Comparison of ENCODE assay signal across 19 cellular contexts in genomic region chr5:155554500-155554899, GRCh38.
DNase-seq lines count a peak whose midpoint lies in the region; ATAC-seq and TF ChIP-seq lines count a peak whose summit lies in the region.
"Had no signal": no experiment of that assay in that cellular context is flagged by ENCODE, and none has a peak within 500 bp of the region (broad histone marks: within the 10 kb centered on the region; RNA-seq: fewer than 3 reads in every experiment).

No MANE protein-coding gene starts in this region.

- POLR2A ChIA-PET in activated CD4-positive, alpha-beta T cell treated with anti-CD3 and anti-CD28 coated beads for 36 hours (lab: Charles Lee): no interaction called here

- H3K4me2 ChIP-seq in mammary epithelial cell (ENCODE audit: insufficient read depth, low read depth, low read length): no peak overlapping the region
- H3K4me2 ChIP-seq in trophoblast cell (ENCODE audit: low read length): no peak overlapping the region
- H3K4me2 ChIP-seq: BLaER1 had no signal

- H3K27ac ChIP-seq in mammary epithelial cell (ENCODE audit: insufficient read depth, low read depth, low read length) (no peak overlapping the region), breast epithelium (no peak overlapping the region), foreskin keratinocyte (no peak overlapping the region), trophoblast cell (ENCODE audit: low read depth, low read length) (no peak overlapping the region)
- H3K27ac ChIP-seq: 22Rv1, BLaER1 had no signal

- H2BK120ac ChIP-seq in trophoblast cell (ENCODE audit: insufficient read depth, low read length, poor library complexity): no peak overlapping the region

- H2BK5ac ChIP-seq in trophoblast cell (ENCODE audit: low read depth, low read length, poor library complexity): no peak overlapping the region

- H4K91ac ChIP-seq in trophoblast cell (ENCODE audit: low read depth, low read length): no peak overlapping the region

- H2AK5ac ChIP-seq in trophoblast cell (ENCODE audit: low read length): no peak overlapping the region

- no peak overlapping the region for H3K23ac ChIP-seq in trophoblast cell (ENCODE audit: low read length)

- no peak overlapping the region for H3K18ac ChIP-seq in trophoblast cell (ENCODE audit: low read length)

- H3K14ac ChIP-seq in trophoblast cell (ENCODE audit: low read length): no peak overlapping the region

- H3K79me1 ChIP-seq in trophoblast cell (ENCODE audit: low read length): no peaks in the 10 kb centered on the region

- CTCF ChIA-PET in mammary epithelial cell (lab: Charles Lee; ENCODE audit: low non-redundant PET): no interaction called here
- CTCF ChIA-PET in activated CD4-positive, alpha-beta T cell treated with anti-CD3 and anti-CD28 coated beads for 36 hours (lab: Charles Lee): no interaction called here

- no peaks in the 10 kb centered on the region for H3K9me3 ChIP-seq in mammary epithelial cell (replicated peaks; ENCODE audit: insufficient read depth, low read length)
- no peaks in the 10 kb centered on the region for H3K9me3 ChIP-seq in breast epithelium
- H3K9me3 ChIP-seq in trophoblast cell (ENCODE audit: insufficient read depth, low read depth, low read length): no peaks in the 10 kb centered on the region
- H3K9me3 ChIP-seq: BLaER1, Caco-2 had no signal

- TF ChIP-seq CTCF in mammary epithelial cell (conservative IDR thresholded peaks at IDR 0.05 in 1 of 2, IDR thresholded peaks at IDR 0.05 in 1 of 2; ENCODE audit: extremely low read depth in 1 of 2, insufficient read depth in 1 of 2, low read depth in 1 of 2, low read length in 2 of 2) (no peak), breast epithelium (IDR thresholded peaks at IDR 0.05) (no peak), foreskin keratinocyte (conservative IDR thresholded peaks at IDR 0.05) (no peak)

- H3K9me3 Mint-ChIP-seq in activated CD4-positive, alpha-beta T cell treated with anti-CD3 and anti-CD28 coated beads for 36 hours (ENCODE audit: low read depth): no peaks in the 10 kb centered on the region

- no TSS peak for BruUV-seq in mammary epithelial cell (replicated peaks; lab: Mats Ljungman, UMichigan)

- no peak for TF ChIP-seq POLR2A in breast epithelium (IDR thresholded peaks at IDR 0.05)

- H3K27me3 ChIP-seq in mammary epithelial cell (ENCODE audit: insufficient read depth, low read length): no peaks in the 10 kb centered on the region
- H3K27me3 ChIP-seq in breast epithelium: no peaks in the 10 kb centered on the region
- H3K27me3 ChIP-seq in foreskin keratinocyte: no peaks in the 10 kb centered on the region
- H3K27me3 ChIP-seq in trophoblast cell (ENCODE audit: insufficient read depth, low read length): no peaks in the 10 kb centered on the region
- H3K27me3 ChIP-seq: BLaER1 had no signal

- no peaks in the 10 kb centered on the region for H3K36me3 Mint-ChIP-seq in activated CD4-positive, alpha-beta T cell treated with anti-CD3 and anti-CD28 coated beads for 36 hours (ENCODE audit: low read depth)
- H3K36me3 Mint-ChIP-seq: CD8-positive, alpha-beta memory T cell had no signal

- DNase-seq in mammary epithelial cell (peak; percentile 20), breast epithelium (ENCODE audit: low spot score in 2 of 2) (no peak), foreskin keratinocyte (peak; percentile 56 to 77), trophoblast cell (peak; percentile 17 to 25), H4 (ENCODE audit: low spot score) (no peak), mucosa of gallbladder (ENCODE audit: low spot score) (no peak), head of caudate nucleus (no peak)
- DNase-seq in activated CD4-positive, alpha-beta T cell treated with anti-CD3 and anti-CD28 coated beads for 36 hours: no peak
- DNase-seq: AML-193; Caco-2; CD8-positive, alpha-beta memory T cell; DMS53; GF-D8; GOT3; HCEC 1CT; HFFc6 had no signal

- intact Hi-C loops in mammary epithelial cell (cut with micrococcal nuclease) (no loop called here), breast epithelium (cut with DNase I; ENCODE audit: low total_unique reads) (no loop called here), head of caudate nucleus (cut with DNase I) (no loop called here)
- intact Hi-C loops in activated CD4-positive, alpha-beta T cell treated with anti-CD3 and anti-CD28 coated beads for 36 hours (cut with DNase I, micrococcal nuclease): no loop called here

- H3K4ac ChIP-seq in trophoblast cell (ENCODE audit: low read depth, low read length): no peak overlapping the region

- WGBS in mammary epithelial cell (ENCODE audit: low coverage, missing lambda C conversion rate): 70% methylated on average over 3 of the region's 3 CpGs
- WGBS in trophoblast cell (ENCODE audit: extremely low coverage, insufficient coverage, insufficient read length): no CpG with 5 or more reads among the region's 3 CpGs

- H3K79me2 ChIP-seq in mammary epithelial cell (ENCODE audit: insufficient read depth, low read length): no peaks in the 10 kb centered on the region
- no peaks in the 10 kb centered on the region for H3K79me2 ChIP-seq in trophoblast cell (ENCODE audit: control insufficient read depth, insufficient read depth, low read length, poor library complexity)

- H3K36me3 ChIP-seq in mammary epithelial cell (ENCODE audit: insufficient read depth, low read length) (no peaks in the 10 kb centered on the region), breast epithelium (no peaks in the 10 kb centered on the region), trophoblast cell (ENCODE audit: control insufficient read depth in 1 of 2, insufficient read depth in 2 of 2, low read length in 2 of 2) (no peaks in the 10 kb centered on the region)
- H3K36me3 ChIP-seq: BLaER1 had no signal

- dilution Hi-C loops in mammary epithelial cell (cut with HindIII; ENCODE audit: low sequenced_read_pairs): no loop called here

- no peak overlapping the region for H3K4me3 Mint-ChIP-seq in activated CD4-positive, alpha-beta T cell treated with anti-CD3 and anti-CD28 coated beads for 36 hours
- H3K4me3 Mint-ChIP-seq: CD8-positive, alpha-beta memory T cell; HFFc6 had no signal

- H2BK12ac ChIP-seq in trophoblast cell (ENCODE audit: low read length): no peak overlapping the region

- H4K12ac ChIP-seq in trophoblast cell (ENCODE audit: low read depth, low read length): no peak overlapping the region

- no peak overlapping the region for H4K8ac ChIP-seq in trophoblast cell (ENCODE audit: low read depth, low read length)

- in situ Hi-C loops in mammary epithelial cell (cut with MboI; ENCODE audit: low sequenced_read_pairs in 2 of 2): no loop called here

- ATAC-seq in foreskin keratinocyte: peak; percentile 57
- no peak for ATAC-seq in activated CD4-positive, alpha-beta T cell treated with anti-CD3 and anti-CD28 coated beads for 36 hours
- ATAC-seq: K562 had no signal

- no peak overlapping the region for H3K27ac Mint-ChIP-seq in activated CD4-positive, alpha-beta T cell treated with anti-CD3 and anti-CD28 coated beads for 36 hours
- H3K27ac Mint-ChIP-seq: CD8-positive, alpha-beta memory T cell; HFFc6 had no signal

- no peak overlapping the region for H3K4me3 ChIP-seq in mammary epithelial cell (replicated peaks in 1 of 3; ENCODE audit: insufficient read depth in 1 of 3, low read depth in 2 of 3, low read length in 3 of 3)
- no peak overlapping the region for H3K4me3 ChIP-seq in breast epithelium
- no peak overlapping the region for H3K4me3 ChIP-seq in trophoblast cell (ENCODE audit: low read depth, low read length)
- H3K4me3 ChIP-seq: BLaER1, K562 had no signal

- peak overlapping the region; percentile 8 for H2AFZ ChIP-seq in mammary epithelial cell (ENCODE audit: low read depth, low read length)
- no peak overlapping the region for H2AFZ ChIP-seq in trophoblast cell (ENCODE audit: insufficient read depth, low read length, poor library complexity)

- H3K4me1 Mint-ChIP-seq in activated CD4-positive, alpha-beta T cell treated with anti-CD3 and anti-CD28 coated beads for 36 hours: no peaks in the 10 kb centered on the region
- H3K4me1 Mint-ChIP-seq: CD8-positive, alpha-beta memory T cell had no signal

- peaks cover 5% of the 10 kb centered on the region for H3K4me1 ChIP-seq in mammary epithelial cell (ENCODE audit: insufficient read depth, low read length)
- H3K4me1 ChIP-seq in breast epithelium: no peaks in the 10 kb centered on the region
- H3K4me1 ChIP-seq in foreskin keratinocyte: no peaks in the 10 kb centered on the region
- no peaks in the 10 kb centered on the region for H3K4me1 ChIP-seq in trophoblast cell (ENCODE audit: control insufficient read depth in 1 of 2, insufficient read depth in 2 of 2, low read length in 2 of 2)
- H3K4me1 ChIP-seq: BLaER1, Caco-2 had no signal

- H3K27me3 Mint-ChIP-seq in activated CD4-positive, alpha-beta T cell treated with anti-CD3 and anti-CD28 coated beads for 36 hours: no peaks in the 10 kb centered on the region

- no peak overlapping the region for H3K9ac ChIP-seq in mammary epithelial cell (ENCODE audit: insufficient read depth, low read length)
- no peak overlapping the region for H3K9ac ChIP-seq in trophoblast cell (ENCODE audit: low read length)
- H3K9ac ChIP-seq: BLaER1 had no signal

- H4K20me1 ChIP-seq in mammary epithelial cell (ENCODE audit: insufficient read depth, low read length): no peaks in the 10 kb centered on the region
- H4K20me1 ChIP-seq: BLaER1 had no signal

Comparison
In these comparisons a context has a peak if more than half of its experiments do, and no peak if none do; other contexts are left out.
1. DNase-seq: peak in mammary epithelial cell (single experiment), foreskin keratinocyte (2 of 2) and trophoblast cell (2 of 2); none in breast epithelium (0 of 2), H4 (single experiment), activated CD4-positive, alpha-beta T cell treated with anti-CD3 and anti-CD28 coated beads for 36 hours (single experiment), mucosa of gallbladder (single experiment) and head of caudate nucleus (0 of 42).